ENCODE assay signal across 24 cellular contexts in the genomic region with DNA sequence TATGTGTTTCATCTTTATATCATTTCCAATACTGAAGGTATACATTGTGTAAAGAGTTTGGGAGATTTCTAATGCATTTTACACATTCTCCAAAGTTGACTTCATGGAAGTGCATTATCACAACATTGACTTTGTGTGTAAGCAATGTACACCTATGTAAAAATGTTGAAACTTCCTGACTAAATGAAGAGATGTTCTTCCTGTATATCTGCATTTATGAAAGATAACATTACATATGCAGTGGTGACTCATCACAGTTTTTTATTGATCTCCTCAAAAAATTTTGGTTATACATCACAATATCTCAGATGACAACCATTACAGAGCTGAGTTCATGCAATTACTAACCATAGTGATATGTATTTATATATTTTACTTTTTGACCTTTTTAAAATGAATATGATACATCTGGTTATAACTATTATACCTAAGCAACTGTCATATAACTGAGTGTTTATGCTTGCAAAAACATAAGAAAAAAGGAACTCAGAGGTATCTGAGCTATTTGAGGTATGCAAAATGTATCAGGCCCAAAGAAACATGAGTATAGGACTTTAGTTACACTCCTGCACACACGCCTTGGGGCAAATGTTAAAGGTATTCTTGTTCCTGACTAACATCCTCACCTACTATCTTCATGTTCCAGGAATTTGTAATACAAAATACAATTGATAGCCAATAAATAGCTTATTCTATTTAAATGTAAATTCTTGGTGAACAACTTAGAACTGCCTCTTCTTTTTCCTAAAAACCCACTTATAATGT.
"Had no signal": no experiment of that assay in that cellular context is flagged by ENCODE, and none has a peak within 500 bp of the region (broad histone marks: within the 10 kb centered on the region; RNA-seq: fewer than 3 reads in every experiment).

No MANE protein-coding gene starts in this region.

- H3K27ac ChIP-seq: heart left ventricle, left lung, lower lobe of right lung, neutrophil, ovary, right atrium auricular region, skin epidermis, stomach, testis, thyroid gland, transverse colon, upper lobe of right lung had no signal

- H3K36me3 ChIP-seq: heart left ventricle, left lung, lower lobe of right lung, neutrophil, ovary, right atrium auricular region, stomach, thyroid gland, transverse colon, upper lobe of right lung had no signal

- H3K27me3 ChIP-seq: heart left ventricle, left lung, neutrophil, ovary, right atrium auricular region, stomach, testis, thyroid gland, transverse colon, upper lobe of right lung had no signal

- H3K4me1 ChIP-seq: heart left ventricle, left lung, lower lobe of right lung, right atrium auricular region, stomach, testis, thyroid gland, transverse colon, upper lobe of right lung had no signal

- DNase-seq: heart left ventricle; hypothalamus; immature natural killer cell; kidney; left colon; left lung; lower lobe of right lung; naive thymus-derived CD8-positive, alpha-beta T cell; occipital lobe; ovary; stimulated activated CD4-positive, alpha-beta T cell treated with anti-CD3 and anti-CD28 coated beads, Interleukin-12 subunit alpha, Interleukin-12 subunit beta, amount 100 ng/mL, for 4 hours; stimulated activated CD4-positive, alpha-beta T cell treated with anti-CD3 and anti-CD28 coated beads, Interleukin-15, amount 100 ng/mL, for 24 hours; stimulated activated CD4-positive, alpha-beta T cell treated with anti-CD3 and anti-CD28 coated beads, Interleukin-2, amount 100 ng/mL, for 24 hours; stimulated activated CD4-positive, alpha-beta T cell treated with anti-CD3 and anti-CD28 coated beads, Interleukin-4, amount 100 ng/mL, for 1 hour; stimulated activated naive B cell treated with anti-CD40 and anti-IgM and Interleukin-4, amounts not matched to agents 10 μg/mL and 1 μg/mL and 100 μg/mL, for 72 hours; stimulated activated naive CD8-positive, alpha-beta T cell treated with anti-CD3 and anti-CD28 coated beads, Interleukin-15, Interleukin-2, amounts not matched to agents 100 U/mL and 50 U/mL, for 24 hours; stomach; testis; thyroid gland; transverse colon; upper lobe of right lung had no signal

- H3K9me3 ChIP-seq: heart left ventricle, lower lobe of right lung, neutrophil, ovary, right atrium auricular region, testis, thyroid gland, transverse colon, upper lobe of right lung had no signal

- H3K4me3 ChIP-seq: heart left ventricle, left lung, lower lobe of right lung, ovary, right atrium auricular region, skin epidermis, stomach, testis, thyroid gland, transverse colon, upper lobe of right lung had no signal
